Comparison of ENCODE assay signal across 10 cellular contexts in the genomic region with DNA sequence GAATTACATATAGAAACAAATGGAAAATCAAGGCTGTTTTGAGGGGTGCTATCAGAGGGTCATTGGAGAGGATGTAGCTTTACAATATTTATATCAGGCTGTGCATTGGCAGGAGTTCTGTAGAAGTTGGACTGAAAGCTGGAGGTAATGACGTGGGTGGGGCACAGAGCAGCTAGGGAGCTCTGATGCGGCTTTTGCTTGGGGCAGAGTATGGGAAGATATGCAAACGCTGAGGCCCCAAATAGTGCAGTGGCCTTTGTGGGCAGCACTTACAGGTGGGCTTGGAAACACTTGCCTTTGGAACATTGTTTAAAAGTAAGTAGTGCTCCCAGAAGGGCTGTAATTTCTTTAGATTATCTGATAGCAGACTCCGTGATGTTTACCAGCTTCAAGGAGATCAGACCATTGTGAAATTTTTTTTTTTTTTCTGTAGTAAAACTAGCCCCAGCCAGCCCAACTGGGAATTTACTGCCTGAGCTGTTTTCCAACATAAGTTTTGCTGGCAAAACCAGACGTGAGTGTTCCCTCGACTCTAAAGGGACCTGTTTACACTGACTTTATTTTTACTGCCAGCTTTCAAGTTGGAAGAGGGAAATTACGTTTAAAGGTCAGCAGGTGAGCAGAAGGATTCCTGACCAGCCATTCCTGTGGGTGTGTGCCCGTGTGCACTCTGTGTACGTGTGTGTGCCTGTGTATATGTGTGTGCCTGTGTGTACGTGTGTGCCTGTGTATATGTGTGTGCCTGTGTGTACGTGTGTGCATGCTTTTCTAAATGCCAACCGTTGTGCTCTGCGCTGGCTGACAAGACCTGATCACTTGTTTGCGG. TPM values are rescaled to one million over a fixed set of nuclear protein-coding genes. Genes with fewer than 3 reads are reported as not detected.
DNase-seq lines count a peak whose midpoint lies in the region; ATAC-seq and TF ChIP-seq lines count a peak whose summit lies in the region.
"Had no signal": no experiment of that assay in that cellular context is flagged by ENCODE, and none has a peak within 500 bp of the region (broad histone marks: within the 10 kb centered on the region; RNA-seq: fewer than 3 reads in every experiment).

A gene (plus strand): TSS at position 204 of the 826 bp plus-strand sequence. CDS start 1,217 bp downstream, outside the sequence.

- H3K36me3 Mint-ChIP-seq in progenitor cell of endocrine pancreas (ENCODE audit: insufficient read depth), result no peaks in the 10 kb centered on the region

- ATAC-seq in GM18907 (IDR thresholded peaks at IDR 0.05; ENCODE audit: unreplicated experiment) (peak; percentile 76), HG02763 (IDR thresholded peaks at IDR 0.05; ENCODE audit: unreplicated experiment) (peak; percentile 63)
- ATAC-seq in stimulated activated naive CD8-positive, alpha-beta T cell treated with anti-CD3 and anti-CD28 coated beads, Interleukin-15, amount 100 ng/mL, for 72 hours, result no peak
- ATAC-seq: K562 had no signal

- H3K4me3 ChIP-seq in SK-N-MC, result no peak within 1 kb of the TSS
- H3K4me3 ChIP-seq: K562 had no signal

- no peak within 1 kb of the TSS for H3K4me3 Mint-ChIP-seq in progenitor cell of endocrine pancreas (ENCODE audit: low read depth)
- no peak within 1 kb of the TSS for H3K4me3 Mint-ChIP-seq in stimulated activated naive CD8-positive, alpha-beta T cell treated with anti-CD3 and anti-CD28 coated beads, Interleukin-15, amount 100 ng/mL, for 72 hours
- H3K4me3 Mint-ChIP-seq: T-helper 1 cell treated with Interleukin-12 subunit alpha and Interleukin-12 subunit beta and Interleukin-4 antibody, amounts not matched to agents 30 μg/mL and 1 μg/mL, for 36 hours had no signal

- H3K9me3 ChIP-seq in SK-N-MC (ENCODE audit: low read depth, low read length), result no peaks in the 10 kb centered on the region

- peaks cover 7% of the 10 kb centered on the region for H3K27me3 Mint-ChIP-seq in progenitor cell of endocrine pancreas
- H3K27me3 Mint-ChIP-seq in stimulated activated naive CD8-positive, alpha-beta T cell treated with anti-CD3 and anti-CD28 coated beads, Interleukin-15, amount 100 ng/mL, for 72 hours, result peaks cover 7% of the 10 kb centered on the region

- H3K4me1 Mint-ChIP-seq in progenitor cell of endocrine pancreas (ENCODE audit: low read depth), result peaks cover 38% of the 10 kb centered on the region
- no peaks in the 10 kb centered on the region for H3K4me1 Mint-ChIP-seq in stimulated activated naive CD8-positive, alpha-beta T cell treated with anti-CD3 and anti-CD28 coated beads, Interleukin-15, amount 100 ng/mL, for 72 hours

- peaks cover 10% of the 10 kb centered on the region; the same call in 1 of the 2 replicates for H3K36me3 ChIP-seq in SK-N-MC (ENCODE audit: insufficient read depth, low read length)

- H3K27ac ChIP-seq in SK-N-MC (peak within 1 kb of the TSS; percentile 76), substantia nigra (ENCODE audit: low read depth, low read length, poor library complexity, severe bottlenecking) (no peak within 1 kb of the TSS)

- peak within 1 kb of the TSS; percentile 57 for H3K27ac Mint-ChIP-seq in progenitor cell of endocrine pancreas
- no peak within 1 kb of the TSS for H3K27ac Mint-ChIP-seq in stimulated activated naive CD8-positive, alpha-beta T cell treated with anti-CD3 and anti-CD28 coated beads, Interleukin-15, amount 100 ng/mL, for 72 hours
- H3K27ac Mint-ChIP-seq: T-helper 1 cell treated with Interleukin-12 subunit alpha and Interleukin-12 subunit beta and Interleukin-4 antibody, amounts not matched to agents 30 μg/mL and 1 μg/mL, for 36 hours had no signal

- no peak for DNase-seq in SK-N-MC (ENCODE audit: low read depth, low spot score)
- no peak for DNase-seq in progenitor cell of endocrine pancreas (ENCODE audit: low spot score, unreplicated experiment)
- no peak for DNase-seq in NCI-H187 (lab: John Stamatoyannopoulos, UW)
- no peak for DNase-seq in substantia nigra (lab: John Stamatoyannopoulos, UW)
- DNase-seq in stimulated activated naive CD8-positive, alpha-beta T cell treated with anti-CD3 and anti-CD28 coated beads, Interleukin-15, amount 100 ng/mL, for 72 hours, result no peak
- no peak for DNase-seq in T1000 (lab: John Stamatoyannopoulos, UW)

- no peak within 1 kb of the TSS for H3K9ac ChIP-seq in SK-N-MC (ENCODE audit: insufficient read length)

- TF ChIP-seq CTCF in progenitor cell of endocrine pancreas (IDR thresholded peaks at IDR 0.05; ENCODE audit: unreplicated experiment), result no peak

- H3K9me3 Mint-ChIP-seq in progenitor cell of endocrine pancreas (ENCODE audit: low read depth), result no peaks in the 10 kb centered on the region
- H3K9me3 Mint-ChIP-seq in stimulated activated naive CD8-positive, alpha-beta T cell treated with anti-CD3 and anti-CD28 coated beads, Interleukin-15, amount 100 ng/mL, for 72 hours, result no peaks in the 10 kb centered on the region
- H3K9me3 Mint-ChIP-seq: T-helper 1 cell treated with Interleukin-12 subunit alpha and Interleukin-12 subunit beta and Interleukin-4 antibody, amounts not matched to agents 30 μg/mL and 1 μg/mL, for 36 hours had no signal

RNA-seq across cellular contexts. Expression of the gene that starts here (rescaled TPM):
- total RNA-seq in progenitor cell of endocrine pancreas, result not detected in 2 replicates
- total RNA-seq: K562 had no signal
